8 cellular contexts compared by ENCODE assay signal in the genomic region with DNA sequence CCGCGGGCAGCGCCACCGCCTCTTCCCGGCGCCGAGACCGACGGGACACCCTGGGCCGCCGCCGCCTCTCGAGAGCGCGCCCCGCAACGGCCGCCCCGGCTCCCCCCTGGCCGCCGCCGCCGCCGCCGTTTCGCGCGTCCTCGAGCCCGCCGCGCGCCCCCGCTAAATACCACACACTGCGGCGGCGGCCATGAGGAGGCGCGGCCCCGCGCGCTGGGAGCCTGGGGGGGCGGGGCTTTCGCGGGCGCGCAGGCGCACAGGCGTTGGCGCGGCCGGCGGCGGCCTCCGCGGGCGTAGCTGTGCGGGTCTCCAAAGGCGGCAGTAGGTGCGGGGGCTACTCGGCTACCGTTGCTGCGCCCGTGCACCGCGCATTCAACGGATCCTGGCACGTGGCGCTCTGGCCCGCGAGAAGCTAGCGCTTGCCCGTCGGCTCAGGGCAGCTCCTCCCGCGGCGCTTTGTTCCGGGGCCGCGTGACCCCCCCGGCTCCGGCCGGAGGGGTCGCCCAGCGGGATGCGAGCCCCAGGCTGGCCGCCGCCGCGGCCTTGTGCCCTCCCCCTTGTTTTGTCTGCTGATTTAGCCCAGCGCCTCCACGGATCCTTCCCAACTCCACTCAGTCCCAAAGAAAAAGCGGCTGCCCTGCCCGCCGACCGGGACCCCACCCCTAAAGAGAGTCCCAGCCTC. TPM values are rescaled to one million over a fixed set of nuclear protein-coding genes. Genes with fewer than 3 reads are reported as not detected.
DNase-seq lines count a peak whose midpoint lies in the region; ATAC-seq and TF ChIP-seq lines count a peak whose summit lies in the region.

A gene with protein sequence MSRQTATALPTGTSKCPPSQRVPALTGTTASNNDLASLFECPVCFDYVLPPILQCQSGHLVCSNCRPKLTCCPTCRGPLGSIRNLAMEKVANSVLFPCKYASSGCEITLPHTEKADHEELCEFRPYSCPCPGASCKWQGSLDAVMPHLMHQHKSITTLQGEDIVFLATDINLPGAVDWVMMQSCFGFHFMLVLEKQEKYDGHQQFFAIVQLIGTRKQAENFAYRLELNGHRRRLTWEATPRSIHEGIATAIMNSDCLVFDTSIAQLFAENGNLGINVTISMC (minus strand): TSS at position 142 of the 682 bp plus-strand sequence. CDS start 22,985 bp downstream, outside the sequence.

- H3K27me3 ChIP-seq in kidney epithelial cell (ENCODE audit: control insufficient read depth, insufficient read depth, low read length), result no peaks in the 10 kb centered on the region

- H3K27me3 Mint-ChIP-seq in central memory CD8-positive, alpha-beta T cell, result no peaks in the 10 kb centered on the region

- no peaks in the 10 kb centered on the region for H3K36me3 ChIP-seq in kidney epithelial cell (ENCODE audit: control insufficient read depth, insufficient read depth, low read length)

- DNase-seq in SIG-M5 treated with dmso at 0.1 percent for 504 hours (lab: John Stamatoyannopoulos, UW; ENCODE audit: unreplicated experiment), result peak; percentile 61
- DNase-seq in SIG-M5 (lab: John Stamatoyannopoulos, UW), result no peak
- peak; percentile 74 for DNase-seq in NCI-H226
- DNase-seq in central memory CD8-positive, alpha-beta T cell (ENCODE audit: low spot score in 2 of 2), result peak; percentile 80 to 83
- DNase-seq in kidney epithelial cell (ENCODE audit: low read depth), result no peak
- DNase-seq in stimulated activated CD4-positive, alpha-beta T cell treated with anti-CD3 and anti-CD28 coated beads, Interleukin-15, amount 100 ng/mL, for 24 hours, result peak; percentile 89

- peak within 1 kb of the TSS; percentile 88 for H3K4me3 Mint-ChIP-seq in central memory CD8-positive, alpha-beta T cell

- no peak for TF ChIP-seq CTCF in kidney epithelial cell (IDR thresholded peaks at IDR 0.05; ENCODE audit: insufficient read depth, low read length, poor library complexity, severe bottlenecking)

- peak within 1 kb of the TSS; percentile 69 for H3K4me3 ChIP-seq in kidney epithelial cell (ENCODE audit: low read depth, low read length)

- no peaks in the 10 kb centered on the region for H3K9me3 Mint-ChIP-seq in central memory CD8-positive, alpha-beta T cell

- peak within 1 kb of the TSS; percentile 94 for H3K27ac Mint-ChIP-seq in central memory CD8-positive, alpha-beta T cell (ENCODE audit: low read depth)

- peak; percentile 74 for ATAC-seq in HG02973 (IDR thresholded peaks at IDR 0.05; ENCODE audit: unreplicated experiment)
- ATAC-seq in activated CD4-positive, CD25-positive, alpha-beta regulatory T cell treated with anti-CD3 and anti-CD28 coated beads, Interleukin-2, amount 50 U/mL, for 24 hours, result peak; percentile 78 to 86
- ATAC-seq in central memory CD8-positive, alpha-beta T cell (replicated peaks; ENCODE audit: extremely low read depth, poor library complexity, severe bottlenecking), result peak; percentile 84

- peaks cover 10% of the 10 kb centered on the region for H3K36me3 Mint-ChIP-seq in central memory CD8-positive, alpha-beta T cell (ENCODE audit: insufficient read depth)

- H3K4me1 Mint-ChIP-seq in central memory CD8-positive, alpha-beta T cell, result peaks cover 24% of the 10 kb centered on the region

RNA-seq across cellular contexts. Expression of the gene that starts here (rescaled TPM):
- total RNA-seq in kidney epithelial cell, result 30.3 and 31.0 TPM in 2 replicates

Comparison
In these comparisons a context has a peak if more than half of its experiments do, and no peak if none do; other contexts are left out.
1. DNase-seq: peak in SIG-M5 treated with dmso at 0.1 percent for 504 hours (single experiment), NCI-H226 (single experiment), central memory CD8-positive, alpha-beta T cell (2 of 2) and stimulated activated CD4-positive, alpha-beta T cell treated with anti-CD3 and anti-CD28 coated beads, Interleukin-15, amount 100 ng/mL, for 24 hours (single experiment); none in SIG-M5 (single experiment) and kidney epithelial cell (single experiment).
2. Peak in every context shown above with its lines, with median percentiles within 50 percentile points of each other: ATAC-seq.